9 cellular contexts compared by ENCODE assay signal in the genomic region with DNA sequence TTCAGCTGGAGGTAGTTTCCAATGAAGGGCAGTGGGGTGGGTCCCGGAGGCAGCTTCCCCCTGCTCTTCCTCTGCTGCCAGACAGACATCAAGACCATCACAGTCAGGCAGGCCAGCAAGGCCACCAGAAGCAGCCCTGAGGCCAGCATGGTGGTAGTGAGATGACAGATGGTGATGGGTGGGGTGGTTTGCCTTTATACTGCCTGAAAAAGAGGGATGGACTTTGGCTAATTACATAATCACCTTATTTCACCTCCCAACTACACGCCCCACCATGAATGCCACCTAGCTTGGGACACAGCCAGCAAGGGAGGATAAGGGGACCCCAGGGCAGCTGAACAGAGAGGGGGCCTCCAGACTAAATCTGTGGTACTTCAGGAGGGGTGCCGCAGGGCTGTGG. TPM values are rescaled to one million over a fixed set of nuclear protein-coding genes. Genes with fewer than 3 reads are reported as not detected.
"Had no signal": no experiment of that assay in that cellular context is flagged by ENCODE, and none has a peak within 500 bp of the region (broad histone marks: within the 10 kb centered on the region; RNA-seq: fewer than 3 reads in every experiment).

CYP2A7 (minus strand) TSS at position 170 of the 400 bp plus-strand sequence; CDS start at position 149, 21 bp downstream.

RNA-seq across cellular contexts. Expression of gene CYP2A7, which starts in this region (rescaled TPM):
- total RNA-seq: HepG2, HT1080, M059J, OCI-LY7, PC-3, SK-MEL-5 had no signal
- polyA plus RNA-seq: HepG2, IgD-negative memory B cell, K562, SK-N-SH had no signal
